In genomic region chr18:49177812-49178211, GRCh38 we compare ENCODE assay signal across 11 cellular contexts.
A peak's percentile ranks its signal among the peaks of the same experiment; 100 is the strongest.
DNase-seq lines count a peak whose midpoint lies in the region; ATAC-seq, FAIRE-seq and TF ChIP-seq lines count a peak whose summit lies in the region.
"Had no signal": no experiment of that assay in that cellular context is flagged by ENCODE, and none has a peak within 500 bp of the region (broad histone marks: within the 10 kb centered on the region; RNA-seq: fewer than 3 reads in every experiment).

No MANE protein-coding gene starts in this region.

- H3K9me3 ChIP-seq in SK-N-SH (no peaks in the 10 kb centered on the region), fibroblast of lung (ENCODE audit: control insufficient read depth, insufficient read depth, low read depth, low read length) (no peaks in the 10 kb centered on the region)
- H3K9me3 ChIP-seq: esophagus muscularis mucosa had no signal

- no peak for FAIRE-seq in H54 (lab: Jason Lieb, UNC)

- peaks cover 0 to 4% of the 10 kb centered on the region in 2 experiments; a peak in 2 of 4 replicates for H3K4me1 ChIP-seq in SK-N-SH (ENCODE audit: control insufficient read depth in 1 of 2, insufficient read depth in 2 of 2, low read depth in 1 of 2, low read length in 1 of 2)
- H3K4me1 ChIP-seq in fibroblast of lung (ENCODE audit: control insufficient read depth, extremely low read depth, insufficient read depth, low read length), result peaks cover 13% of the 10 kb centered on the region

- no peak overlapping the region for H2AFZ ChIP-seq in SK-N-SH (ENCODE audit: low read depth)
- no peak overlapping the region for H2AFZ ChIP-seq in fibroblast of lung (ENCODE audit: low read length)

- WGBS in SK-N-SH (ENCODE audit: low lambda C conversion rate), result 5% methylated on average over 1 of the region's 1 CpG

- TF ChIP-seq RAD21 in SK-N-SH (IDR thresholded peaks at IDR 0.05; ENCODE audit: low read length), result no peak

- H3K27me3 Mint-ChIP-seq in natural killer cell treated with Interleukin-12 subunit alpha and Interleukin-12 subunit beta and Interleukin-15 and Interleukin-18, amount 100 ng/mL, for 72 hours, result no peaks in the 10 kb centered on the region
- H3K27me3 Mint-ChIP-seq in natural killer cell (ENCODE audit: low read depth in 2 of 2), result no peaks in the 10 kb centered on the region
- H3K27me3 Mint-ChIP-seq: memory B cell had no signal

- H3K4me3 ChIP-seq in SK-N-SH (ENCODE audit: low read depth in 2 of 2, low read length in 1 of 2), result peak overlapping the region in 1 of 2 experiments; percentile 19; a peak in 1 of 4 replicates
- no peak overlapping the region for H3K4me3 ChIP-seq in fibroblast of lung (replicated peaks in 1 of 4; ENCODE audit: control extremely low read depth in 1 of 4, insufficient read depth in 1 of 4, low read depth in 3 of 4, low read length in 4 of 4)
- H3K4me3 ChIP-seq: esophagus muscularis mucosa had no signal

- peak overlapping the region; percentile 34 to 79; a peak in 3 of 4 replicates for H3K27ac ChIP-seq in SK-N-SH (ENCODE audit: low read depth in 2 of 2, low read length in 1 of 2)
- no peak overlapping the region for H3K27ac ChIP-seq in fibroblast of lung (ENCODE audit: insufficient read depth, low read length)
- H3K27ac ChIP-seq: esophagus muscularis mucosa had no signal

- H3K4me1 Mint-ChIP-seq in natural killer cell treated with Interleukin-12 subunit alpha and Interleukin-12 subunit beta and Interleukin-15 and Interleukin-18, amount 100 ng/mL, for 72 hours (ENCODE audit: low read depth in 2 of 2), result peaks cover 34 to 51% of the 10 kb centered on the region in 2 donors
- peaks cover 9 to 13% of the 10 kb centered on the region in 2 donors for H3K4me1 Mint-ChIP-seq in natural killer cell

- no peak for TF ChIP-seq CTCF in natural killer cell (IDR thresholded peaks at IDR 0.05)
- TF ChIP-seq CTCF in SK-N-SH (IDR thresholded peaks at IDR 0.05), result no peak
- TF ChIP-seq CTCF in fibroblast of lung (conservative IDR thresholded peaks at IDR 0.05 in 1 of 2, IDR thresholded peaks at IDR 0.05 in 1 of 2; ENCODE audit: low read depth in 1 of 2, low read length in 2 of 2), result no peak

- peak overlapping the region; percentile 23 to 89 for H3K27ac Mint-ChIP-seq in natural killer cell treated with Interleukin-12 subunit alpha and Interleukin-12 subunit beta and Interleukin-15 and Interleukin-18, amount 100 ng/mL, for 72 hours
- no peak overlapping the region for H3K27ac Mint-ChIP-seq in natural killer cell
- H3K27ac Mint-ChIP-seq: activated naive CD4-positive, alpha-beta T cell treated with anti-CD3 and anti-CD28 coated beads for 36 hours; memory B cell had no signal

- no peaks in the 10 kb centered on the region for H3K79me2 ChIP-seq in SK-N-SH (ENCODE audit: insufficient read depth)
- no peaks in the 10 kb centered on the region for H3K79me2 ChIP-seq in fibroblast of lung (ENCODE audit: control insufficient read depth, insufficient read depth, low read length)

- peak overlapping the region; percentile 75 for H3K4me3 Mint-ChIP-seq in natural killer cell treated with Interleukin-12 subunit alpha and Interleukin-12 subunit beta and Interleukin-15 and Interleukin-18, amount 100 ng/mL, for 72 hours
- no peak overlapping the region for H3K4me3 Mint-ChIP-seq in natural killer cell
- H3K4me3 Mint-ChIP-seq: activated naive CD4-positive, alpha-beta T cell treated with anti-CD3 and anti-CD28 coated beads for 36 hours; memory B cell had no signal

- no peaks in the 10 kb centered on the region for H3K9me2 ChIP-seq in SK-N-SH

- intact Hi-C loops in natural killer cell (cut with micrococcal nuclease), result loop anchor here (5.0 to 10.0 kb wide), 3 partner anchors 123 to 501 kb away; no protein-coding TSS in a partner anchor

- H3K36me3 ChIP-seq in SK-N-SH (replicated peaks in 1 of 2; ENCODE audit: control insufficient read depth in 1 of 2, insufficient read depth in 2 of 2, low read length in 1 of 2) (peaks cover 0 to 3% of the 10 kb centered on the region in 2 experiments), fibroblast of lung (ENCODE audit: control insufficient read depth, insufficient read depth, low read length) (no peaks in the 10 kb centered on the region)
- H3K36me3 ChIP-seq: esophagus muscularis mucosa had no signal

- no peak for DNase-seq in natural killer cell treated with Interleukin-12 subunit alpha and Interleukin-12 subunit beta and Interleukin-15 and Interleukin-18, amount 100 ng/mL, for 72 hours (ENCODE audit: low spot score)
- DNase-seq in natural killer cell, result no peak
- DNase-seq in SK-N-SH, result no peak
- peak; percentile 76 to 90 for DNase-seq in fibroblast of lung (ENCODE audit: low read depth in 2 of 2)
- no peak for DNase-seq in H54 (ENCODE audit: insufficient read length, low spot score)
- no peak for DNase-seq in COR-L47 (lab: John Stamatoyannopoulos, UW)
- no peak for DNase-seq in medulla oblongata (ENCODE audit: extremely low spot score)
- DNase-seq: activated naive CD4-positive, alpha-beta T cell treated with anti-CD3 and anti-CD28 coated beads for 36 hours had no signal

- H3K9me3 Mint-ChIP-seq in natural killer cell treated with Interleukin-12 subunit alpha and Interleukin-12 subunit beta and Interleukin-15 and Interleukin-18, amount 100 ng/mL, for 72 hours, result no peaks in the 10 kb centered on the region
- no peaks in the 10 kb centered on the region for H3K9me3 Mint-ChIP-seq in natural killer cell
- H3K9me3 Mint-ChIP-seq: activated naive CD4-positive, alpha-beta T cell treated with anti-CD3 and anti-CD28 coated beads for 36 hours; memory B cell had no signal

- H3K9ac ChIP-seq in SK-N-SH (peak overlapping the region; percentile 30; the same call in 1 of the 2 replicates), fibroblast of lung (ENCODE audit: insufficient read depth, low read length) (no peak overlapping the region)

- H3K36me3 Mint-ChIP-seq in natural killer cell treated with Interleukin-12 subunit alpha and Interleukin-12 subunit beta and Interleukin-15 and Interleukin-18, amount 100 ng/mL, for 72 hours, result no peaks in the 10 kb centered on the region
- no peaks in the 10 kb centered on the region for H3K36me3 Mint-ChIP-seq in natural killer cell

- no peaks in the 10 kb centered on the region for H3K27me3 ChIP-seq in SK-N-SH (ENCODE audit: insufficient read depth)
- no peaks in the 10 kb centered on the region for H3K27me3 ChIP-seq in fibroblast of lung (ENCODE audit: control insufficient read depth, insufficient read depth, low read length)
- H3K27me3 ChIP-seq: esophagus muscularis mucosa had no signal

- peaks cover 9% of the 10 kb centered on the region for H3F3A ChIP-seq in SK-N-SH (replicated peaks; ENCODE audit: insufficient read depth)

- POLR2A ChIA-PET in SK-N-SH (lab: Yijun Ruan, JAX), result no interaction called here

- H3K4me2 ChIP-seq in SK-N-SH (peak overlapping the region; percentile 45), fibroblast of lung (ENCODE audit: extremely low read depth, insufficient read depth, low read length) (no peak overlapping the region)

- ATAC-seq in natural killer cell treated with Interleukin-12 subunit alpha and Interleukin-12 subunit beta and Interleukin-15 and Interleukin-18, amount 100 ng/mL, for 72 hours, result peak in 1 of 2 donors; percentile 64
- ATAC-seq in natural killer cell (no peak), GM19463 (IDR thresholded peaks at IDR 0.05; ENCODE audit: unreplicated experiment) (no peak)

- TF ChIP-seq EP300 in SK-N-SH (IDR thresholded peaks at IDR 0.05; ENCODE audit: borderline replicate concordance in 1 of 2, low read depth in 1 of 2, low read length in 1 of 2), result no peak

- CTCF ChIA-PET in SK-N-SH (lab: Yijun Ruan, JAX), result interaction anchor here (0.6 to 1.4 kb wide), 8 partner anchors 16 to 426 kb away, joined by 3 to 5 read pairs (median 4); no protein-coding TSS in a partner anchor

- TF ChIP-seq POLR2A in H54 (IDR thresholded peaks at IDR 0.05; ENCODE audit: low read depth, low read length), result no peak

- H4K20me1 ChIP-seq in SK-N-SH (ENCODE audit: insufficient read depth), result no peaks in the 10 kb centered on the region
- peaks cover 2% of the 10 kb centered on the region for H4K20me1 ChIP-seq in fibroblast of lung (ENCODE audit: control insufficient read depth, extremely low read depth, insufficient read depth, low read length)

TF ChIP-seq in SK-N-SH, 30 proteins besides CTCF, POLR2A, EP300 and RAD21 (continues in another document):
- TF ChIP-seq GATA2 (CRISPR knock-in tag; IDR thresholded peaks at IDR 0.05) (no peak), TEAD4 (IDR thresholded peaks at IDR 0.05; ENCODE audit: borderline replicate concordance, insufficient read depth) (no peak), ZBTB33 (IDR thresholded peaks at IDR 0.05; ENCODE audit: borderline replicate concordance, low read depth) (no peak), FOXM1 (IDR thresholded peaks at IDR 0.05; ENCODE audit: low read depth) (no peak), RFX5 (IDR thresholded peaks at IDR 0.05; ENCODE audit: low read length) (no peak), FOXJ3 (CRISPR knock-in tag; IDR thresholded peaks at IDR 0.05) (no peak), GABPA (IDR thresholded peaks at IDR 0.05; ENCODE audit: low read depth) (no peak), RCOR1 (IDR thresholded peaks at IDR 0.05; ENCODE audit: low read length) (no peak), NFIC (IDR thresholded peaks at IDR 0.05; ENCODE audit: borderline replicate concordance) (no peak; the same call in 1 of the 2 replicates), YY1 (IDR thresholded peaks at IDR 0.05; ENCODE audit: low read depth) (no peak), POLR2AphosphoS5 (IDR thresholded peaks at IDR 0.05; ENCODE audit: low read depth, low read length) (no peak), ELF1 (IDR thresholded peaks at IDR 0.05) (no peak), TCF12 (IDR thresholded peaks at IDR 0.05) (peak; percentile 38; the same call in 1 of the 2 replicates), JUND (IDR thresholded peaks at IDR 0.05) (peak; percentile 58), FOSL2 (IDR thresholded peaks at IDR 0.05; ENCODE audit: borderline replicate concordance, low read depth) (peak; percentile 73; the same call in 1 of the 2 replicates), TAF1 (IDR thresholded peaks at IDR 0.05; ENCODE audit: borderline replicate concordance, low read depth, low read length) (no peak)

Comparison
In these comparisons a context has a peak if more than half of its experiments do, and no peak if none do; other contexts are left out.
1. H3K27ac Mint-ChIP-seq: peak in natural killer cell treated with Interleukin-12 subunit alpha and Interleukin-12 subunit beta and Interleukin-15 and Interleukin-18, amount 100 ng/mL, for 72 hours (2 of 2); none in natural killer cell (0 of 2).
2. DNase-seq: peak in fibroblast of lung (2 of 2); none in natural killer cell treated with Interleukin-12 subunit alpha and Interleukin-12 subunit beta and Interleukin-15 and Interleukin-18, amount 100 ng/mL, for 72 hours (single experiment), natural killer cell (single experiment), SK-N-SH (single experiment), H54 (single experiment), COR-L47 (single experiment) and medulla oblongata (single experiment).